In genomic region chr18:22951823-22952222, GRCh38 we compare ENCODE assay signal across 20 cellular contexts.
"Had no signal": no experiment of that assay in that cellular context is flagged by ENCODE, and none has a peak within 500 bp of the region (broad histone marks: within the 10 kb centered on the region; RNA-seq: fewer than 3 reads in every experiment).

No MANE protein-coding gene starts in this region.

- H3K9ac ChIP-seq: neural progenitor cell had no signal

- H2AFZ ChIP-seq: neural progenitor cell had no signal

- H3K4me3 ChIP-seq: heart left ventricle, lung, neural progenitor cell, upper lobe of right lung had no signal

- ATAC-seq: activated naive CD4-positive, alpha-beta T cell treated with anti-CD3 and anti-CD28 coated beads, Interleukin-2, amount 50 U/mL, for 72 hours; heart left ventricle; left lobe of liver; naive thymus-derived CD4-positive, alpha-beta T cell; stimulated activated naive CD8-positive, alpha-beta T cell treated with anti-CD3 and anti-CD28 coated beads, Interleukin-15, Interleukin-2, amounts not matched to agents 100 U/mL and 50 U/mL, for 24 hours; upper lobe of right lung had no signal

- FAIRE-seq: endometrium had no signal

- H3K4me2 ChIP-seq: neural progenitor cell had no signal

- H3K27me3 ChIP-seq: brain microvascular endothelial cell, heart left ventricle, neural progenitor cell, upper lobe of right lung had no signal

- H3K9me3 ChIP-seq: heart left ventricle, upper lobe of right lung had no signal

- H3K36me3 ChIP-seq: brain microvascular endothelial cell had no signal

- H3K27ac ChIP-seq: brain microvascular endothelial cell, heart left ventricle, neural progenitor cell, upper lobe of right lung had no signal

- H3K4me1 ChIP-seq: heart left ventricle, neural progenitor cell, upper lobe of right lung had no signal

- DNase-seq: activated CD4-positive, alpha-beta memory T cell treated with anti-CD3 and anti-CD28 coated beads, Interleukin-2, amount 10 ng/mL, durations not matched to agents 7 days and 5 days; activated CD4-positive, alpha-beta T cell treated with anti-CD3 and anti-CD28 coated beads for 4 hours; activated CD4-positive, CD25-positive, alpha-beta regulatory T cell; activated gamma-delta T cell treated with Interleukin-2 at 50 U/mL for 16 hours; aorta; brain microvascular endothelial cell; caudate nucleus; effector CD4-positive, alpha-beta T cell; heart left ventricle; immature natural killer cell; naive thymus-derived CD4-positive, alpha-beta T cell; stimulated activated CD4-positive, alpha-beta T cell treated with anti-CD3 and anti-CD28 coated beads, Interleukin-4, amount 100 ng/mL, for 1 hour; stimulated activated naive CD8-positive, alpha-beta T cell treated with anti-CD3 and anti-CD28 coated beads, Interleukin-15, Interleukin-2, amounts not matched to agents 100 U/mL and 50 U/mL, for 24 hours; T1000; upper lobe of right lung had no signal
